Comparison of ENCODE assay signal across 14 cellular contexts in the genomic region with DNA sequence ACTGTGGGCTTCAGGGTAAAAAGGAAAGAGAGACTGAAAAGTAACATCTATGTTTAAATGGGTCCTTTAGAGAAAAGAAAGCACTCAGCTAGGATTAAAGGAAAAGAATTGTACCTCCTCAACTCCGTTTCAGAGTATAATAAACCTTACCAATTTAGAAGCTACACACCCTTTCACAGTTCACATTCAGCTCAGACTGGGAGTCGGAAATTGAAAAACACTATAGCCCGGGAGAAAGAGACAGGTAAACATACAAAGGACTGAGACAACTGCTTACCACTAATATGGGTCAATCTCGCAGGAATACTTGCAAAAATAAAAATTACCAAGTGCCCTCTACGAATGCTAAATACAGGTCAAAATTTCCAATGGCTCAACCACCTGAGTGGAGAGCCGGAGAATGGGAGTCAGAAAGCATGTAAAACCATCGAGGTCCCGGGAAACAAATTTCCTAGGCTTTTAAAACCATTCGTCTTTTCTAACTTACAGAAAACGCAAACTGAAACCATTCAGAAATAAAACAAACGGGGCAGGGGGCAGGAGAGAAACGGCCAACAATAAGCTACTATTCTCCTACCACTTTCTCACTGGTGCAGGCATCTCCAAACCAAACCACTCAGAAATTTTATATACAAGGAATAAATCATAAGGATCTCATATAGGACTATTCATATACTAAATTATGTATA.
DNase-seq lines count a peak whose midpoint lies in the region; ATAC-seq, FAIRE-seq and TF ChIP-seq lines count a peak whose summit lies in the region.
"Had no signal": no experiment of that assay in that cellular context is flagged by ENCODE, and none has a peak within 500 bp of the region (broad histone marks: within the 10 kb centered on the region; RNA-seq: fewer than 3 reads in every experiment).

No MANE protein-coding gene starts in this region.

- ATAC-seq in A549 (no peak), GM19023 (IDR thresholded peaks at IDR 0.05; ENCODE audit: unreplicated experiment) (no peak)
- ATAC-seq: naive thymus-derived CD4-positive, alpha-beta T cell had no signal

- H3K27ac ChIP-seq in A549 (no peak overlapping the region), colonic mucosa (peak overlapping the region; percentile 61), mucosa of rectum (ENCODE audit: low read depth in 2 of 2, low read length in 2 of 2) (peak overlapping the region; percentile 57 to 66), brain microvascular endothelial cell (no peak overlapping the region)

- peaks cover 50% of the 10 kb centered on the region for H3K4me1 ChIP-seq in A549
- H3K4me1 ChIP-seq in colonic mucosa: peaks cover 11% of the 10 kb centered on the region
- H3K4me1 ChIP-seq in mucosa of rectum (ENCODE audit: control insufficient read depth in 2 of 2, insufficient read depth in 2 of 2, low read length in 2 of 2): peaks cover 14 to 27% of the 10 kb centered on the region in 2 donors

- H3K36me3 ChIP-seq in colonic mucosa (no peaks in the 10 kb centered on the region), mucosa of rectum (ENCODE audit: control insufficient read depth in 2 of 2, insufficient read depth in 2 of 2, low read length in 2 of 2) (no peaks in the 10 kb centered on the region), brain microvascular endothelial cell (replicated peaks) (no peaks in the 10 kb centered on the region)

- POLR2A ChIA-PET in A549 (lab: Yijun Ruan, JAX): no interaction called here

- peak overlapping the region in 1 of 2 donors; percentile 60 for H3K9ac ChIP-seq in colonic mucosa (ENCODE audit: low read depth in 2 of 2, low read length in 2 of 2)
- H3K9ac ChIP-seq in mucosa of rectum (ENCODE audit: low read depth in 1 of 2, low read length in 2 of 2): peak overlapping the region in 1 of 2 donors; percentile 46

- H3K4me2 ChIP-seq in A549: peak overlapping the region; percentile 48

- 77% methylated on average over 12 of the region's 12 CpGs for WGBS in A549 (ENCODE audit: missing lambda C conversion rate)

- no peak overlapping the region for H3K4me3 ChIP-seq in A549
- peak overlapping the region; percentile 50 for H3K4me3 ChIP-seq in LNCaP clone FGC (ENCODE audit: low read depth, low read length)
- peak overlapping the region; percentile 13 for H3K4me3 ChIP-seq in colonic mucosa
- peak overlapping the region; percentile 56 to 66 for H3K4me3 ChIP-seq in mucosa of rectum (ENCODE audit: low read length in 2 of 2)
- H3K4me3 ChIP-seq in brain microvascular endothelial cell (ENCODE audit: low read depth, low read length): no peak overlapping the region

- no peaks in the 10 kb centered on the region for H3K9me3 ChIP-seq in A549
- no peaks in the 10 kb centered on the region for H3K9me3 ChIP-seq in colonic mucosa
- no peaks in the 10 kb centered on the region for H3K9me3 ChIP-seq in mucosa of rectum (ENCODE audit: control insufficient read depth in 2 of 2, low read length in 2 of 2)

- TF ChIP-seq POLR2A in A549 (IDR thresholded peaks at IDR 0.05; ENCODE audit: low read length): no peak

- intact Hi-C loops in colonic mucosa (cut with DNase I): no loop called here

- CTCF ChIA-PET in A549 (lab: Yijun Ruan, JAX): interaction anchor here (0.5 to 1.6 kb wide), 6 partner anchors 10 to 171 kb away, joined by 3 to 4 read pairs (median 3); no protein-coding TSS in a partner anchor

- TF ChIP-seq EP300 in A549 (IDR thresholded peaks at IDR 0.05): no peak

- TF ChIP-seq CTCF in A549 (IDR thresholded peaks at IDR 0.05) (no peak), LNCaP clone FGC (IDR thresholded peaks at IDR 0.05; ENCODE audit: control insufficient read depth, extremely low read depth, insufficient read depth) (no peak), colonic mucosa (IDR thresholded peaks at IDR 0.05) (no peak), brain microvascular endothelial cell (IDR thresholded peaks at IDR 0.05; ENCODE audit: low read depth, low read length, missing control alignments) (no peak)

- in situ Hi-C loops in brain microvascular endothelial cell (cut with HindIII; ENCODE audit: low pct_ligation_motif_present, low sequenced_read_pairs): no loop called here

- DNase-seq in A549 (ENCODE audit: low read depth in 1 of 2, low spot score in 1 of 2) (no peak), LNCaP clone FGC (ENCODE audit: low read depth) (no peak), colonic mucosa (no peak), brain microvascular endothelial cell (no peak), GM03348 (ENCODE audit: low spot score) (no peak), DMS114 treated with DMSO at 0.1 percent for 48 hours (lab: John Stamatoyannopoulos, UW; ENCODE audit: unreplicated experiment) (no peak)
- DNase-seq: activated CD8-positive, alpha-beta memory T cell treated with anti-CD3 and anti-CD28 coated beads for 24 hours; activated naive CD8-positive, alpha-beta T cell treated with anti-CD3 and anti-CD28 coated beads for 36 hours; C1 segment of cervical spinal cord; HCEC 1CT; naive thymus-derived CD4-positive, alpha-beta T cell; stimulated activated CD4-positive, alpha-beta T cell treated with anti-CD3 and anti-CD28 coated beads, Interleukin-15, amount 100 ng/mL, for 24 hours had no signal

- TF ChIP-seq RAD21 in A549 (conservative IDR thresholded peaks at IDR 0.05 in 1 of 2, IDR thresholded peaks at IDR 0.05 in 1 of 2): no peak

- no peaks in the 10 kb centered on the region for H3K27me3 ChIP-seq in colonic mucosa
- H3K27me3 ChIP-seq in mucosa of rectum (ENCODE audit: control insufficient read depth in 2 of 2, insufficient read depth in 2 of 2, low read length in 2 of 2): no peaks in the 10 kb centered on the region
- H3K27me3 ChIP-seq in brain microvascular endothelial cell (replicated peaks): no peaks in the 10 kb centered on the region

- FAIRE-seq in A549 (lab: Jason Lieb, UNC): no peak

TF ChIP-seq in A549, 52 proteins besides CTCF, POLR2A, EP300 and RAD21:
- TF ChIP-seq FOXS1 (CRISPR knock-in tag; IDR thresholded peaks at IDR 0.05) (no peak), ZC3H11A (IDR thresholded peaks at IDR 0.05) (no peak), HOXA7 (CRISPR knock-in tag; IDR thresholded peaks at IDR 0.05) (no peak), KDM1A (IDR thresholded peaks at IDR 0.05; ENCODE audit: low read depth) (no peak), CHD2 (IDR thresholded peaks at IDR 0.05; ENCODE audit: low read length, partially characterized antibody) (no peak), NR3C1 (IDR thresholded peaks at IDR 0.05) (no peak), POLR2AphosphoS2 (conservative IDR thresholded peaks at IDR 0.05; ENCODE audit: low read length) (no peak), PBX3 (IDR thresholded peaks at IDR 0.05) (no peak), CEBPB (IDR thresholded peaks at IDR 0.05) (no peak), RFX5 (IDR thresholded peaks at IDR 0.05) (no peak)
- TF ChIP-seq, protein P1, sequence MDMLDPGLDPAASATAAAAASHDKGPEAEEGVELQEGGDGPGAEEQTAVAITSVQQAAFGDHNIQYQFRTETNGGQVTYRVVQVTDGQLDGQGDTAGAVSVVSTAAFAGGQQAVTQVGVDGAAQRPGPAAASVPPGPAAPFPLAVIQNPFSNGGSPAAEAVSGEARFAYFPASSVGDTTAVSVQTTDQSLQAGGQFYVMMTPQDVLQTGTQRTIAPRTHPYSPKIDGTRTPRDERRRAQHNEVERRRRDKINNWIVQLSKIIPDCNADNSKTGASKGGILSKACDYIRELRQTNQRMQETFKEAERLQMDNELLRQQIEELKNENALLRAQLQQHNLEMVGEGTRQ (IDR thresholded peaks at IDR 0.05): no peak
- TF ChIP-seq, protein P2, sequence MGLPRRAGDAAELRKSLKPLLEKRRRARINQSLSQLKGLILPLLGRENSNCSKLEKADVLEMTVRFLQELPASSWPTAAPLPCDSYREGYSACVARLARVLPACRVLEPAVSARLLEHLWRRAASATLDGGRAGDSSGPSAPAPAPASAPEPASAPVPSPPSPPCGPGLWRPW (IDR thresholded peaks at IDR 0.05): no peak

Comparison
In these comparisons a context has a peak if more than half of its experiments do, and no peak if none do; other contexts are left out.
1. H3K27ac ChIP-seq: peak in colonic mucosa (single experiment) and mucosa of rectum (2 of 2); none in A549 (0 of 2) and brain microvascular endothelial cell (single experiment).
2. H3K4me3 ChIP-seq: peak in LNCaP clone FGC (single experiment), colonic mucosa (single experiment) and mucosa of rectum (2 of 2); none in A549 (single experiment) and brain microvascular endothelial cell (single experiment).